Comparison of ENCODE assay signal across 12 cellular contexts in genomic region chr3:46903341-46904302, GRCh38. TPM values are rescaled to one million over a fixed set of nuclear protein-coding genes. Genes with fewer than 3 reads are reported as not detected.
A peak's percentile ranks its signal among the peaks of the same experiment; 100 is the strongest.
DNase-seq lines count a peak whose midpoint lies in the region; ATAC-seq and TF ChIP-seq lines count a peak whose summit lies in the region.
"Had no signal": no experiment of that assay in that cellular context is flagged by ENCODE, and none has a peak within 500 bp of the region (broad histone marks: within the 10 kb centered on the region; RNA-seq: fewer than 3 reads in every experiment).

No MANE protein-coding gene starts in this region.

- H3K4me3 Mint-ChIP-seq in T-helper 17 cell (peak overlapping the region; percentile 57), glutamatergic neuron (ENCODE audit: unreplicated experiment) (no peak overlapping the region)
- H3K4me3 Mint-ChIP-seq: activated B cell treated with CpG ODN at 0.5 μM for 24 hours had no signal

- DNase-seq in right cardiac atrium (peak; percentile 59 to 72 (median 66)), Right ventricle myocardium superior (no peak), T-helper 17 cell (no peak), glutamatergic neuron (peak; percentile 15), cortex of kidney (lab: John Stamatoyannopoulos, UW) (no peak)
- no peak for DNase-seq in activated CD4-positive, alpha-beta T cell treated with anti-CD3 and anti-CD28 coated beads, Interleukin-2, amount 50 U/mL, for 4 hours
- DNase-seq in stimulated activated CD4-positive, alpha-beta T cell treated with anti-CD3 and anti-CD28 coated beads, Interleukin-4, amount 100 ng/mL, for 24 hours: no peak
- DNase-seq: AML-193, SHP77 had no signal

- no peaks in the 10 kb centered on the region for H3K36me3 Mint-ChIP-seq in T-helper 17 cell (ENCODE audit: low read depth)
- H3K36me3 Mint-ChIP-seq in glutamatergic neuron (ENCODE audit: unreplicated experiment): no peaks in the 10 kb centered on the region

- H3K4me1 Mint-ChIP-seq in T-helper 17 cell (peaks cover 12% of the 10 kb centered on the region), glutamatergic neuron (ENCODE audit: low read depth, unreplicated experiment) (no peaks in the 10 kb centered on the region)

- H3K9me3 Mint-ChIP-seq in glutamatergic neuron (ENCODE audit: unreplicated experiment): peaks cover 3% of the 10 kb centered on the region
- H3K9me3 Mint-ChIP-seq: activated B cell treated with CpG ODN at 0.5 μM for 24 hours had no signal

- peaks cover under 1% of the 10 kb centered on the region for H3K4me1 ChIP-seq in right cardiac atrium (ENCODE audit: control insufficient read depth, insufficient read depth, low read length)

- intact Hi-C loops in right cardiac atrium (cut with DNase I): loop anchor here in 1 of 4 donors (5.0 kb wide), 1 partner anchor 36 kb away; no protein-coding TSS in a partner anchor
- intact Hi-C loops in Right ventricle myocardium superior (cut with DNase I): no loop called here

- H3K27ac Mint-ChIP-seq in T-helper 17 cell (no peak overlapping the region), glutamatergic neuron (ENCODE audit: unreplicated experiment) (no peak overlapping the region)
- H3K27ac Mint-ChIP-seq: activated B cell treated with CpG ODN at 0.5 μM for 24 hours, progenitor cell of endocrine pancreas had no signal

- H3K27me3 Mint-ChIP-seq in T-helper 17 cell: peaks cover 9% of the 10 kb centered on the region
- peaks cover 9% of the 10 kb centered on the region for H3K27me3 Mint-ChIP-seq in glutamatergic neuron (ENCODE audit: unreplicated experiment)

- 76% methylated on average over 21 of the region's 21 CpGs for WGBS in right cardiac atrium

- H3K9me3 ChIP-seq in right cardiac atrium (ENCODE audit: control insufficient read depth, low read length) (no peaks in the 10 kb centered on the region), T-helper 17 cell (ENCODE audit: control insufficient read depth, low read length, poor library complexity, severe bottlenecking) (no peaks in the 10 kb centered on the region)

- no peak for TF ChIP-seq CTCF in glutamatergic neuron (IDR thresholded peaks at IDR 0.05; ENCODE audit: partially characterized antibody, unreplicated experiment)

- no peak overlapping the region for H3K4me3 ChIP-seq in right cardiac atrium (ENCODE audit: low read length)

- no peaks in the 10 kb centered on the region for H3K27me3 ChIP-seq in right cardiac atrium (ENCODE audit: control insufficient read depth, insufficient read depth)

- ATAC-seq in right cardiac atrium: peak in 1 of 2 donors; percentile 10
- no peak for ATAC-seq in Right ventricle myocardium superior (ENCODE audit: poor library complexity)
- no peak for ATAC-seq in T-helper 17 cell
- ATAC-seq in GM19452 (IDR thresholded peaks at IDR 0.05; ENCODE audit: unreplicated experiment): no peak

- no peak overlapping the region for H3K27ac ChIP-seq in right cardiac atrium (ENCODE audit: low read length)

RNA-seq across cellular contexts. Expression of gene PTH1R, which starts 26.1 kb away (rescaled TPM):
- total RNA-seq in right cardiac atrium (10 to 100 TPM in 3 of 4 donors, 1 to 10 TPM in 1; 9.3 to 15.6 (median 12.6) TPM), Right ventricle myocardium superior (11.8 TPM), T-helper 17 cell (not detected), glutamatergic neuron (ENCODE audit: unreplicated experiment) (0.29 TPM)
- 18.5 TPM for polyA plus RNA-seq in right cardiac atrium
- total RNA-seq: activated B cell treated with CpG ODN at 0.5 μM for 24 hours had no signal

RNA-seq across cellular contexts. Expression of gene MYL3, which starts 40.4 kb away (rescaled TPM):
- total RNA-seq in right cardiac atrium (100 to 1,000 TPM in 3 of 4 donors, 10 to 100 TPM in 1; 42.7 to 442 (median 293) TPM), Right ventricle myocardium superior (10,727 TPM), T-helper 17 cell (not detected), glutamatergic neuron (ENCODE audit: unreplicated experiment) (not detected)
- 1,012 TPM for polyA plus RNA-seq in right cardiac atrium
- total RNA-seq: activated B cell treated with CpG ODN at 0.5 μM for 24 hours, progenitor cell of endocrine pancreas had no signal

Comparison
In these comparisons a context has a peak if more than half of its experiments do, and no peak if none do; other contexts are left out.
1. DNase-seq: peak in right cardiac atrium (3 of 3) and glutamatergic neuron (single experiment); none in Right ventricle myocardium superior (single experiment), T-helper 17 cell (0 of 3), activated CD4-positive, alpha-beta T cell treated with anti-CD3 and anti-CD28 coated beads, Interleukin-2, amount 50 U/mL, for 4 hours (0 of 2), stimulated activated CD4-positive, alpha-beta T cell treated with anti-CD3 and anti-CD28 coated beads, Interleukin-4, amount 100 ng/mL, for 24 hours (single experiment) and cortex of kidney (single experiment).
2. RNA of gene MYL3, which starts 40.4 kb away (total RNA-seq): 10,727 TPM in Right ventricle myocardium superior (single experiment) and 42.7 to 442 TPM in right cardiac atrium; not detected in T-helper 17 cell and not detected in glutamatergic neuron (single experiment); every median in the first group is over 10 times any median in the second.